Comparison of ENCODE assay signal across 8 cellular contexts in genomic region chr19:11446652-11447301, GRCh38. TPM values are rescaled to one million over a fixed set of nuclear protein-coding genes. Genes with fewer than 3 reads are reported as not detected.
DNase-seq lines count a peak whose midpoint lies in the region; ATAC-seq and TF ChIP-seq lines count a peak whose summit lies in the region.

No MANE protein-coding gene starts in this region.

- H3K36me3 ChIP-seq in RWPE2 (ENCODE audit: low read depth) (peaks cover 69% of the 10 kb centered on the region), spleen (peaks cover 4 to 94% (median 90%) of the 10 kb centered on the region in 6 donors)

- H3K27ac ChIP-seq in RWPE2 (ENCODE audit: poor library complexity, severe bottlenecking) (no peak overlapping the region), spleen (peak overlapping the region in 1 of 8 donors; percentile 7)

- TF ChIP-seq POLR2A in spleen (IDR thresholded peaks at IDR 0.05), result no peak

- ATAC-seq in RWPE2 (ENCODE audit: low read depth) (peak; percentile 53; the same call in 2 of the 3 replicates), HG02840 (IDR thresholded peaks at IDR 0.05; ENCODE audit: low FRiP score, unreplicated experiment) (no peak)

- intact Hi-C loops in spleen (cut with DNase I; ENCODE audit: low total_unique reads), result no loop called here

- H3K4me3 ChIP-seq in RWPE2 (ENCODE audit: severe bottlenecking), result no peak overlapping the region
- no peak overlapping the region for H3K4me3 ChIP-seq in astrocyte of the cerebellum (ENCODE audit: low read depth, low read length)
- H3K4me3 ChIP-seq in spleen, result no peak overlapping the region

- WGBS in spleen, 5 donors, result 70 to 85% (median 72%) methylated on average over 19 to 23 of the region's 23 CpGs

- no peaks in the 10 kb centered on the region for H3K9me3 ChIP-seq in RWPE2 (ENCODE audit: severe bottlenecking)
- H3K9me3 ChIP-seq in spleen, result no peaks in the 10 kb centered on the region

- TF ChIP-seq CTCF in RWPE2 (IDR thresholded peaks at IDR 0.05; ENCODE audit: poor library complexity, severe bottlenecking) (peak; percentile 51), astrocyte of the cerebellum (IDR thresholded peaks at IDR 0.05; ENCODE audit: low read depth, low read length, missing control alignments) (peak; percentile 77), spleen (IDR thresholded peaks at IDR 0.05 in 8 of 11, conservative IDR thresholded peaks at IDR 0.05 in 3 of 11) (peak; percentile 66 to 93 (median 88))

- H3K4me1 ChIP-seq in RWPE2 (ENCODE audit: insufficient read depth, poor library complexity, severe bottlenecking) (peaks cover 12% of the 10 kb centered on the region), spleen (peaks cover 0 to 18% (median 0%) of the 10 kb centered on the region in 6 donors)

- in situ Hi-C loops in astrocyte of the cerebellum (cut with HindIII; ENCODE audit: low sequenced_read_pairs), result no loop called here

- peak; percentile 58 for DNase-seq in NCI-H2227 (lab: John Stamatoyannopoulos, UW; ENCODE audit: unreplicated experiment)
- DNase-seq in NCI-H2227 treated with DMSO at 0.1 percent for 48 hours (lab: John Stamatoyannopoulos, UW), result no peak
- no peak for DNase-seq in RWPE2 (ENCODE audit: low spot score)
- no peak for DNase-seq in astrocyte of the cerebellum (ENCODE audit: low read depth)
- peak in 50 of 51 donors; percentile 21 to 92 (median 72) for DNase-seq in hypothalamus (lab: John Stamatoyannopoulos, UW)
- peak; percentile 90 for DNase-seq in spleen
- DNase-seq in NCI-H128 (lab: John Stamatoyannopoulos, UW; ENCODE audit: unreplicated experiment), result no peak

- H3K27me3 ChIP-seq in RWPE2 (ENCODE audit: insufficient read depth, poor library complexity, severe bottlenecking) (no peaks in the 10 kb centered on the region), spleen (replicated peaks in 1 of 7) (peaks cover 0 to 3% (median 0%) of the 10 kb centered on the region in 7 donors)

RNA-seq across cellular contexts. Expression of gene PRKCSH, which starts 11.3 kb away (rescaled TPM):
- 100 to 1,000 TPM; 114 to 258 (median 230) TPM for total RNA-seq in spleen
- polyA plus RNA-seq in spleen, result 100 to 1,000 TPM in 1 of 3 donors, 10 to 100 TPM in 2; 80.3 to 105 (median 86.0) TPM

RNA-seq across cellular contexts. Expression of gene ODAD3, which starts 11.9 kb away (rescaled TPM):
- 1 to 10 TPM in 3 of 7 donors, under 1 TPM in 4; 0.23 to 2.3 (median 0.85) TPM for total RNA-seq in spleen
- polyA plus RNA-seq in spleen, result 1 to 10 TPM in 2 of 3 donors, under 1 TPM in 1; 0.59 to 2.1 (median 1.7) TPM

RNA-seq across cellular contexts. Expression of gene RGL3, which starts 27.7 kb away (rescaled TPM):
- total RNA-seq in spleen, result 10 to 100 TPM; 17.9 to 57.7 (median 37.8) TPM
- polyA plus RNA-seq in spleen, result 10 to 100 TPM in 2 of 3 donors, 1 to 10 TPM in 1; 5.1 to 16.4 (median 11.2) TPM

RNA-seq across cellular contexts. Expression of gene ELAVL3, which starts 34.1 kb away (rescaled TPM):
- total RNA-seq in spleen, result not detected
- polyA plus RNA-seq in spleen, result under 1 TPM in 1 of 3 donors, not detected in 2; 0.02 TPM

RNA-seq across cellular contexts. Expression of gene ZNF653, which starts 58.9 kb away (rescaled TPM):
- total RNA-seq in spleen, result 10 to 100 TPM in 2 of 7 donors, 1 to 10 TPM in 5; 6.9 to 11.8 (median 9.0) TPM
- 10 to 100 TPM in 1 of 3 donors, 1 to 10 TPM in 2; 3.5 to 11.6 (median 8.8) TPM for polyA plus RNA-seq in spleen

Comparison
In these comparisons a context has a peak if more than half of its experiments do, and no peak if none do; other contexts are left out.
1. DNase-seq: peak in NCI-H2227 (single experiment), hypothalamus (50 of 51) and spleen (single experiment); none in NCI-H2227 treated with DMSO at 0.1 percent for 48 hours (single experiment), RWPE2 (single experiment), astrocyte of the cerebellum (single experiment) and NCI-H128 (single experiment).
2. Peak in every context shown above with its lines, with median percentiles within 50 percentile points of each other: CTCF ChIP-seq.